ENCODE assay signal across 10 cellular contexts in genomic region chr1:15231714-15232201, GRCh38. TPM values are rescaled to one million over a fixed set of nuclear protein-coding genes. Genes with fewer than 3 reads are reported as not detected.
DNase-seq lines count a peak whose midpoint lies in the region; ATAC-seq, FAIRE-seq and TF ChIP-seq lines count a peak whose summit lies in the region.
"Had no signal": no experiment of that assay in that cellular context is flagged by ENCODE, and none has a peak within 500 bp of the region (broad histone marks: within the 10 kb centered on the region; RNA-seq: fewer than 3 reads in every experiment).

No MANE protein-coding gene starts in this region.

- TF ChIP-seq POLR2A in GM12891 (IDR thresholded peaks at IDR 0.05; ENCODE audit: low read depth, low read length) = no peak

- no TSS peak for BruUV-seq in Caco-2 (replicated peaks; lab: Mats Ljungman, UMichigan)

- H3K4me1 Mint-ChIP-seq in Caco-2 (ENCODE audit: low read depth, unreplicated experiment) = no peaks in the 10 kb centered on the region
- H3K4me1 Mint-ChIP-seq in CD4-positive, alpha-beta T cell (ENCODE audit: low read depth) = no peaks in the 10 kb centered on the region

- intact Hi-C loops in Caco-2 (cut with micrococcal nuclease; ENCODE audit: unreplicated experiment) = no loop called here
- intact Hi-C loops in CD4-positive, alpha-beta T cell (cut with DNase I, micrococcal nuclease) = no loop called here

- ATAC-seq in GM21360 (IDR thresholded peaks at IDR 0.05; ENCODE audit: unreplicated experiment) (peak; percentile 86), HG03457 (IDR thresholded peaks at IDR 0.05; ENCODE audit: unreplicated experiment) (peak; percentile 98)
- no peak for ATAC-seq in CD4-positive, alpha-beta T cell (ENCODE audit: poor library complexity)

- no peak overlapping the region for H3K27ac Mint-ChIP-seq in Caco-2 (ENCODE audit: unreplicated experiment)
- H3K27ac Mint-ChIP-seq in CD4-positive, alpha-beta T cell = no peak overlapping the region

- H3K9me3 ChIP-seq in Caco-2 = no peaks in the 10 kb centered on the region
- no peaks in the 10 kb centered on the region for H3K9me3 ChIP-seq in CD4-positive, alpha-beta T cell (ENCODE audit: control insufficient read depth, low read length)

- DNase-seq in GM12891 (ENCODE audit: insufficient read length, low spot score) = no peak
- peak; percentile 25 for DNase-seq in activated naive CD4-positive, alpha-beta T cell treated with anti-CD3 and anti-CD28 coated beads, Interleukin-2, amount 50 U/mL, for 16 hours
- no peak for DNase-seq in Caco-2
- no peak for DNase-seq in CD4-positive, alpha-beta T cell
- no peak for DNase-seq in caudate nucleus (lab: John Stamatoyannopoulos, UW)
- no peak for DNase-seq in HuH-7 (ENCODE audit: low spot score)
- DNase-seq: amygdala, glutamatergic neuron had no signal

- H3K4me3 ChIP-seq in Caco-2 (ENCODE audit: low read depth, low read length) = no peak overlapping the region

- H3K27ac ChIP-seq in CD4-positive, alpha-beta T cell (ENCODE audit: low read depth, low read length) = no peak overlapping the region
- no peak overlapping the region for H3K27ac ChIP-seq in caudate nucleus (ENCODE audit: low read depth, low read length)

- no peaks in the 10 kb centered on the region for H3K27me3 Mint-ChIP-seq in Caco-2 (ENCODE audit: insufficient read depth, unreplicated experiment)
- H3K27me3 Mint-ChIP-seq in CD4-positive, alpha-beta T cell = peaks cover 10% of the 10 kb centered on the region

- H3K4me1 ChIP-seq in Caco-2 = no peaks in the 10 kb centered on the region

- H3K4me3 Mint-ChIP-seq in Caco-2 (ENCODE audit: unreplicated experiment) = no peak overlapping the region
- no peak overlapping the region for H3K4me3 Mint-ChIP-seq in CD4-positive, alpha-beta T cell

- POLR2A ChIA-PET in Caco-2 (lab: Charles Lee) = no interaction called here
- POLR2A ChIA-PET in CD4-positive, alpha-beta T cell (lab: Charles Lee) = no interaction called here

- CTCF ChIA-PET in Caco-2 (lab: Charles Lee) = no interaction called here
- CTCF ChIA-PET in CD4-positive, alpha-beta T cell (lab: Charles Lee) = no interaction called here

- no peak for FAIRE-seq in GM12891 (lab: Jason Lieb, UNC)

- TF ChIP-seq CTCF in Caco-2 (IDR thresholded peaks at IDR 0.05; ENCODE audit: insufficient read depth in 1 of 2, low read depth in 1 of 2, low read length in 1 of 2, severe bottlenecking in 1 of 2, unreplicated experiment in 1 of 2) = no peak
- no peak for TF ChIP-seq CTCF in CD4-positive, alpha-beta T cell (IDR thresholded peaks at IDR 0.05)

- peaks cover 5% of the 10 kb centered on the region for H3K36me3 Mint-ChIP-seq in Caco-2 (ENCODE audit: insufficient read depth, unreplicated experiment)
- H3K36me3 Mint-ChIP-seq in CD4-positive, alpha-beta T cell (ENCODE audit: low read depth) = no peaks in the 10 kb centered on the region

- no peaks in the 10 kb centered on the region for H3K9me3 Mint-ChIP-seq in Caco-2 (ENCODE audit: unreplicated experiment)
- no peaks in the 10 kb centered on the region for H3K9me3 Mint-ChIP-seq in CD4-positive, alpha-beta T cell

- no peaks in the 10 kb centered on the region for H3K27me3 ChIP-seq in Caco-2 (replicated peaks; ENCODE audit: control insufficient read depth, insufficient read depth, low read length)
- H3K27me3 ChIP-seq in CD4-positive, alpha-beta T cell (ENCODE audit: control insufficient read depth, insufficient read depth, low read length) = no peaks in the 10 kb centered on the region

- H3K36me3 ChIP-seq in Caco-2 (ENCODE audit: control insufficient read depth, insufficient read depth, low read length) = no peaks in the 10 kb centered on the region

TF ChIP-seq in GM12891, 5 proteins besides CTCF, POLR2A, EP300 and RAD21:
- TF ChIP-seq TAF1 (IDR thresholded peaks at IDR 0.05; ENCODE audit: low read depth, low read length) (no peak), SPI1 (IDR thresholded peaks at IDR 0.05; ENCODE audit: low read depth, low read length) (peak; percentile 30; the same call in 1 of the 2 replicates), PAX5 (IDR thresholded peaks at IDR 0.05; ENCODE audit: insufficient read depth, low read length, severe bottlenecking) (no peak)

RNA-seq across cellular contexts. Expression of gene FHAD1, which starts 15.3 kb away (rescaled TPM):
- 0.15 TPM for polyA plus RNA-seq in GM12891 (2012; ENCODE audit: low read depth, missing spikeins)
- total RNA-seq in Caco-2 (2022) = 0.18 TPM in 1 of 2 replicates, not detected in the other
- not detected for total RNA-seq in CD4-positive, alpha-beta T cell
